15 cellular contexts compared by ENCODE assay signal in genomic region chr6:126367849-126368248, GRCh38.
"Had no signal": no experiment of that assay in that cellular context is flagged by ENCODE, and none has a peak within 500 bp of the region (broad histone marks: within the 10 kb centered on the region; RNA-seq: fewer than 3 reads in every experiment).

No MANE protein-coding gene starts in this region.

- H3K27me3 ChIP-seq: colonic mucosa, esophagus squamous epithelium, pancreas, suprapubic skin had no signal

- H3K9me3 ChIP-seq: colonic mucosa, esophagus squamous epithelium, pancreas, suprapubic skin had no signal

- H3K36me3 ChIP-seq: colonic mucosa, esophagus squamous epithelium, pancreas, suprapubic skin had no signal

- ATAC-seq: activated CD4-positive, CD25-positive, alpha-beta regulatory T cell treated with anti-CD3 and anti-CD28 coated beads, Interleukin-2, amount 50 U/mL, for 24 hours; left colon; pancreas had no signal

- DNase-seq: activated effector memory CD4-positive, alpha-beta T cell treated with Interleukin-2 at 50 U/mL for 16 hours; activated T-cell treated with anti-CD3 and anti-CD28 coated beads, Interleukin-2, amount 50 U/mL, for 24 hours; caudate nucleus; colonic mucosa; esophagus squamous epithelium; foreskin fibroblast; glutamatergic neuron; left colon; naive B cell; pancreas; stimulated activated CD4-positive, alpha-beta T cell treated with anti-CD3 and anti-CD28 coated beads, Interleukin-12 subunit alpha, Interleukin-12 subunit beta, amount 100 ng/mL, for 4 hours; stimulated activated naive CD4-positive, alpha-beta T cell treated with Interleukin-2 at 50 U/mL for 16 hours had no signal

- H3K4me3 ChIP-seq: colonic mucosa, esophagus squamous epithelium, lung, pancreas, suprapubic skin had no signal

- H3K4me1 ChIP-seq: colonic mucosa, esophagus squamous epithelium, pancreas, suprapubic skin had no signal
